ENCODE assay signal across 12 cellular contexts in the genomic region with DNA sequence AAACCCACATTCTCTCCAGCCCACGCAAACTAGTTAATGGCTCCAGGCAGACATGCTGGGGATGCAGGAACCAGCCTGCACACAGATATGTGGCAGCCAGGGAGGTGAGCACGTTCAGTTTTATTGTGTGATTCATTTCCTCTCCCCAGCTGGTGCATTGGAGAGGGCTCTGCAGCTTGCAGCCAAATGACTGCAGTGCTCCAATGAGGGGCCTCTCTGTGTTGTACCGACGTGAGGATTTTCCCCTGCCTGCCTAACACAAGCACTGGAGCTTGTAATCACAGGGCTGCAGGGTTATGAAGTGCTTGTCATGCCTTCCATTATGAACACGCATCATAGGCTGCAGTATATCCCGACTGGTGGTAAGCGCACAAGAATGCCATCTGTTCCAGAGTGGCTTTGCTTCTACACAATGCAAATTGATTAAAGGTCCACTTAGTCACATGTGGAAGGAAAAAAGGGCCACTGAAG.
DNase-seq lines count a peak whose midpoint lies in the region; ATAC-seq and TF ChIP-seq lines count a peak whose summit lies in the region.
"Had no signal": no experiment of that assay in that cellular context is flagged by ENCODE, and none has a peak within 500 bp of the region (broad histone marks: within the 10 kb centered on the region; RNA-seq: fewer than 3 reads in every experiment).

No MANE protein-coding gene starts in this region.

- H3K9me2 ChIP-seq in GM23338 (ENCODE audit: insufficient read depth): 0 out of 2 replicates have a peak, but pooled peaks cover 9% of the 10 kb centered on the region

- no peaks in the 10 kb centered on the region for H3K79me2 ChIP-seq in GM23338 (replicated peaks; ENCODE audit: insufficient read depth)

- no peak overlapping the region for H3K27ac ChIP-seq in GM23338 (ENCODE audit: low read depth)
- H3K27ac ChIP-seq: KMS-11 had no signal

- TF ChIP-seq CTCF in GM23338 (conservative IDR thresholded peaks at IDR 0.05; ENCODE audit: low read depth in 2 of 2): no peak

- no peak overlapping the region for H3K4me3 Mint-ChIP-seq in GM23338
- H3K4me3 Mint-ChIP-seq: T-helper 1 cell treated with Interleukin-12 subunit alpha and Interleukin-12 subunit beta and Interleukin-4 antibody, amounts not matched to agents 30 μg/mL and 1 μg/mL, for 36 hours had no signal

- H3K27ac Mint-ChIP-seq in GM23338: no peak overlapping the region
- H3K27ac Mint-ChIP-seq: T-helper 1 cell treated with Interleukin-12 subunit alpha and Interleukin-12 subunit beta and Interleukin-4 antibody, amounts not matched to agents 30 μg/mL and 1 μg/mL, for 36 hours had no signal

- H3K4me1 ChIP-seq in GM23338 (ENCODE audit: insufficient read depth): no peaks in the 10 kb centered on the region

- H3K4me1 Mint-ChIP-seq in GM23338: no peaks in the 10 kb centered on the region; the same call in 2 of the 3 replicates

- H3K9me3 Mint-ChIP-seq in GM23338: no peaks in the 10 kb centered on the region; the same call in 2 of the 3 replicates
- H3K9me3 Mint-ChIP-seq: T-helper 1 cell treated with Interleukin-12 subunit alpha and Interleukin-12 subunit beta and Interleukin-4 antibody, amounts not matched to agents 30 μg/mL and 1 μg/mL, for 36 hours had no signal

- no peak for DNase-seq in GM23338 (ENCODE audit: low spot score)
- DNase-seq in NCI-H524 treated with DMSO at 0.1 percent for 48 hours (lab: John Stamatoyannopoulos, UW): peak; percentile 54
- peak; percentile 6 to 28 for DNase-seq in dermis microvascular lymphatic vessel endothelial cell (ENCODE audit: low read depth in 2 of 2)
- peak; percentile 67 for DNase-seq in retina
- no peak for DNase-seq in GDM1 (lab: John Stamatoyannopoulos, UW)
- no peak for DNase-seq in DMS153 treated with DMSO at 0.1 percent for 48 hours (lab: John Stamatoyannopoulos, UW; ENCODE audit: unreplicated experiment)
- DNase-seq: activated effector memory CD4-positive, alpha-beta T cell treated with Interleukin-2 at 50 U/mL for 16 hours; erythroblast had no signal

- no peaks in the 10 kb centered on the region for H3K36me3 ChIP-seq in GM23338 (ENCODE audit: insufficient read depth)

- no peaks in the 10 kb centered on the region for H3K27me3 Mint-ChIP-seq in GM23338 (ENCODE audit: insufficient read depth, low read depth, poor library complexity)

- ATAC-seq in GM23338 (no peak), GM21381 (IDR thresholded peaks at IDR 0.05; ENCODE audit: unreplicated experiment) (no peak)
- ATAC-seq: HCT116 had no signal

- H3F3A ChIP-seq in GM23338 (replicated peaks; ENCODE audit: low read depth): no peaks in the 10 kb centered on the region

- H4K20me1 ChIP-seq in GM23338 (replicated peaks; ENCODE audit: insufficient read depth): no peaks in the 10 kb centered on the region

- H3K4me3 ChIP-seq in GM23338: no peak overlapping the region

- peak overlapping the region; percentile 80 for H2AFZ ChIP-seq in GM23338

- H3K27me3 ChIP-seq in GM23338 (ENCODE audit: insufficient read depth): no peaks in the 10 kb centered on the region

- H3K4me2 ChIP-seq in GM23338: no peak overlapping the region
- H3K4me2 ChIP-seq: KMS-11 had no signal

- no peaks in the 10 kb centered on the region for H3K36me3 Mint-ChIP-seq in GM23338 (ENCODE audit: low read depth)

TF ChIP-seq in GM23338, 12 proteins besides CTCF, POLR2A, EP300 and RAD21:
- TF ChIP-seq POLR2AphosphoS5 (IDR thresholded peaks at IDR 0.05; ENCODE audit: low read depth): no peak
- TF ChIP-seq, protein P1, sequence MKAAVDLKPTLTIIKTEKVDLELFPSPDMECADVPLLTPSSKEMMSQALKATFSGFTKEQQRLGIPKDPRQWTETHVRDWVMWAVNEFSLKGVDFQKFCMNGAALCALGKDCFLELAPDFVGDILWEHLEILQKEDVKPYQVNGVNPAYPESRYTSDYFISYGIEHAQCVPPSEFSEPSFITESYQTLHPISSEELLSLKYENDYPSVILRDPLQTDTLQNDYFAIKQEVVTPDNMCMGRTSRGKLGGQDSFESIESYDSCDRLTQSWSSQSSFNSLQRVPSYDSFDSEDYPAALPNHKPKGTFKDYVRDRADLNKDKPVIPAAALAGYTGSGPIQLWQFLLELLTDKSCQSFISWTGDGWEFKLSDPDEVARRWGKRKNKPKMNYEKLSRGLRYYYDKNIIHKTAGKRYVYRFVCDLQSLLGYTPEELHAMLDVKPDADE (IDR thresholded peaks at IDR 0.05): no peak
- TF ChIP-seq STAT1 (IDR thresholded peaks at IDR 0.05; ENCODE audit: unreplicated experiment): no peak
TF ChIP-seq in GM23338: peak in this region for 0.

Comparison
In these comparisons a context has a peak if more than half of its experiments do, and no peak if none do; other contexts are left out.
1. DNase-seq: peak in NCI-H524 treated with DMSO at 0.1 percent for 48 hours (single experiment), dermis microvascular lymphatic vessel endothelial cell (2 of 2) and retina (single experiment); none in GM23338 (single experiment), GDM1 (single experiment) and DMS153 treated with DMSO at 0.1 percent for 48 hours (single experiment).